14 cellular contexts compared by ENCODE assay signal in genomic region chr9:98797491-98797890, GRCh38. TPM values are rescaled to one million over a fixed set of nuclear protein-coding genes. Genes with fewer than 3 reads are reported as not detected.
DNase-seq lines count a peak whose midpoint lies in the region; ATAC-seq and TF ChIP-seq lines count a peak whose summit lies in the region.
"Had no signal": no experiment of that assay in that cellular context is flagged by ENCODE, and none has a peak within 500 bp of the region (broad histone marks: within the 10 kb centered on the region; RNA-seq: fewer than 3 reads in every experiment).

No MANE protein-coding gene starts in this region.

- H3K4me3 Mint-ChIP-seq in activated naive CD4-positive, alpha-beta T cell treated with anti-CD3 and anti-CD28 coated beads, Interleukin-2, amount 10 ng/mL, durations not matched to agents 7 days and 5 days, result peak overlapping the region; percentile 80
- peak overlapping the region; percentile 92 to 96 for H3K4me3 Mint-ChIP-seq in effector memory CD8-positive, alpha-beta T cell
- H3K4me3 Mint-ChIP-seq in stimulated activated naive B cell treated with anti-CD40 and anti-IgM and Interleukin-4, amounts not matched to agents 10 μg/mL and 1 μg/mL and 100 μg/mL, for 72 hours, result peak overlapping the region; percentile 39 to 64

- CTCF ChIA-PET in activated naive CD4-positive, alpha-beta T cell treated with anti-CD3 and anti-CD28 coated beads, Interleukin-2, amount 10 ng/mL, durations not matched to agents 7 days and 5 days (lab: Charles Lee), result interaction anchor here (0.7 to 2.1 kb wide), 3 partner anchors 9 to 50 kb away, joined by 3 to 10 read pairs (median 5); no protein-coding TSS in a partner anchor

- no peak for TF ChIP-seq POLR2A in NB4 (IDR thresholded peaks at IDR 0.05; ENCODE audit: extremely low read depth, insufficient read length)

- TF ChIP-seq CTCF in NB4 (IDR thresholded peaks at IDR 0.05; ENCODE audit: low read depth, low read length), result no peak

- H3K27ac Mint-ChIP-seq in activated naive CD4-positive, alpha-beta T cell treated with anti-CD3 and anti-CD28 coated beads, Interleukin-2, amount 10 ng/mL, durations not matched to agents 7 days and 5 days, result no peak overlapping the region
- H3K27ac Mint-ChIP-seq in effector memory CD8-positive, alpha-beta T cell, result no peak overlapping the region
- no peak overlapping the region for H3K27ac Mint-ChIP-seq in stimulated activated naive B cell treated with anti-CD40 and anti-IgM and Interleukin-4, amounts not matched to agents 10 μg/mL and 1 μg/mL and 100 μg/mL, for 72 hours

- H3K27me3 Mint-ChIP-seq in activated naive CD4-positive, alpha-beta T cell treated with anti-CD3 and anti-CD28 coated beads, Interleukin-2, amount 10 ng/mL, durations not matched to agents 7 days and 5 days, result peaks cover 35% of the 10 kb centered on the region
- H3K27me3 Mint-ChIP-seq in effector memory CD8-positive, alpha-beta T cell, result peaks cover 0 to 9% of the 10 kb centered on the region in 2 donors
- H3K27me3 Mint-ChIP-seq in stimulated activated naive B cell treated with anti-CD40 and anti-IgM and Interleukin-4, amounts not matched to agents 10 μg/mL and 1 μg/mL and 100 μg/mL, for 72 hours, result peaks cover 0 to 6% of the 10 kb centered on the region in 2 donors

- no peak for DNase-seq in activated naive CD4-positive, alpha-beta T cell treated with anti-CD3 and anti-CD28 coated beads, Interleukin-2, amount 10 ng/mL, durations not matched to agents 7 days and 5 days
- DNase-seq in activated naive CD4-positive, alpha-beta T cell (lab: John Stamatoyannopoulos, UW), result no peak
- DNase-seq in NB4 (ENCODE audit: low read depth) (peak; percentile 76), NCI-H1930 (lab: John Stamatoyannopoulos, UW) (no peak), occipital lobe (lab: John Stamatoyannopoulos, UW) (no peak)
- no peak for DNase-seq in effector memory CD8-positive, alpha-beta T cell
- no peak for DNase-seq in stimulated activated naive B cell treated with anti-CD40 and anti-IgM and Interleukin-4, amounts not matched to agents 10 μg/mL and 1 μg/mL and 100 μg/mL, for 72 hours
- DNase-seq: cortex of kidney; foreskin keratinocyte; NCI-H1694 treated with DMSO at 0.1 percent for 48 hours; NCI-H446; sigmoid colon; stimulated activated CD4-positive, alpha-beta T cell treated with anti-CD3 and anti-CD28 coated beads, Interleukin-1b, Interleukin-23, amount 100 ng/mL, for 48 hours had no signal

- H3K4me1 Mint-ChIP-seq in activated naive CD4-positive, alpha-beta T cell treated with anti-CD3 and anti-CD28 coated beads, Interleukin-2, amount 10 ng/mL, durations not matched to agents 7 days and 5 days, result peaks cover 25% of the 10 kb centered on the region
- peaks cover 15 to 16% of the 10 kb centered on the region in 2 donors for H3K4me1 Mint-ChIP-seq in effector memory CD8-positive, alpha-beta T cell (ENCODE audit: low read depth in 2 of 2)
- H3K4me1 Mint-ChIP-seq in stimulated activated naive B cell treated with anti-CD40 and anti-IgM and Interleukin-4, amounts not matched to agents 10 μg/mL and 1 μg/mL and 100 μg/mL, for 72 hours, result peaks cover 11 to 27% of the 10 kb centered on the region in 2 donors

- H3K9me3 Mint-ChIP-seq in activated naive CD4-positive, alpha-beta T cell treated with anti-CD3 and anti-CD28 coated beads, Interleukin-2, amount 10 ng/mL, durations not matched to agents 7 days and 5 days, result peaks cover 14% of the 10 kb centered on the region
- no peaks in the 10 kb centered on the region for H3K9me3 Mint-ChIP-seq in effector memory CD8-positive, alpha-beta T cell
- peaks cover 0 to 5% of the 10 kb centered on the region in 2 donors for H3K9me3 Mint-ChIP-seq in stimulated activated naive B cell treated with anti-CD40 and anti-IgM and Interleukin-4, amounts not matched to agents 10 μg/mL and 1 μg/mL and 100 μg/mL, for 72 hours

- ATAC-seq in effector memory CD8-positive, alpha-beta T cell (replicated peaks), result no peak
- ATAC-seq in stimulated activated naive B cell treated with anti-CD40 and anti-IgM and Interleukin-4, amounts not matched to agents 10 μg/mL and 1 μg/mL and 100 μg/mL, for 72 hours (replicated peaks), result no peak
- no peak for ATAC-seq in GM18511 (IDR thresholded peaks at IDR 0.05; ENCODE audit: unreplicated experiment)
- ATAC-seq: foreskin keratinocyte had no signal

- H3K36me3 Mint-ChIP-seq in activated naive CD4-positive, alpha-beta T cell treated with anti-CD3 and anti-CD28 coated beads, Interleukin-2, amount 10 ng/mL, durations not matched to agents 7 days and 5 days, result peaks cover 6% of the 10 kb centered on the region
- H3K36me3 Mint-ChIP-seq in effector memory CD8-positive, alpha-beta T cell (ENCODE audit: insufficient read depth), result no peaks in the 10 kb centered on the region
- no peaks in the 10 kb centered on the region for H3K36me3 Mint-ChIP-seq in stimulated activated naive B cell treated with anti-CD40 and anti-IgM and Interleukin-4, amounts not matched to agents 10 μg/mL and 1 μg/mL and 100 μg/mL, for 72 hours

- H3K4me3 ChIP-seq in NB4 (ENCODE audit: low read depth, low read length), result no peak overlapping the region

RNA-seq across cellular contexts. Expression of gene ANKS6, which starts 1.1 kb away (rescaled TPM):
- total RNA-seq in occipital lobe, result 3.9 TPM

RNA-seq across cellular contexts. Expression of gene GALNT12, which starts 10.0 kb away (rescaled TPM):
- 1.2 TPM for total RNA-seq in occipital lobe
